In genomic region chr11:86537541-86538222, GRCh38 we compare ENCODE assay signal across 11 cellular contexts.
DNase-seq lines count a peak whose midpoint lies in the region; ATAC-seq and TF ChIP-seq lines count a peak whose summit lies in the region.
"Had no signal": no experiment of that assay in that cellular context is flagged by ENCODE, and none has a peak within 500 bp of the region (broad histone marks: within the 10 kb centered on the region; RNA-seq: fewer than 3 reads in every experiment).

No MANE protein-coding gene starts in this region.

- H3K9ac ChIP-seq in mesendoderm (ENCODE audit: low read length), result no peak overlapping the region

- H2BK5ac ChIP-seq in mesendoderm (ENCODE audit: low read length), result no peak overlapping the region

- H3K36me3 ChIP-seq in mesendoderm (ENCODE audit: control insufficient read depth, insufficient read depth, low read length), result no peaks in the 10 kb centered on the region

- no peaks in the 10 kb centered on the region for H3K79me1 ChIP-seq in mesendoderm (ENCODE audit: low read length)

- no peaks in the 10 kb centered on the region for H3K79me2 ChIP-seq in mesendoderm (ENCODE audit: control insufficient read depth, insufficient read depth, low read length)

- no peaks in the 10 kb centered on the region for H3K27me3 ChIP-seq in mesendoderm (ENCODE audit: insufficient read depth, low read length, poor library complexity)

- H3K4me1 ChIP-seq in mesendoderm (ENCODE audit: control insufficient read depth, low read depth, low read length), result no peaks in the 10 kb centered on the region

- H4K8ac ChIP-seq in mesendoderm (ENCODE audit: low read depth, low read length), result no peak overlapping the region

- H2AK5ac ChIP-seq in mesendoderm (ENCODE audit: low read length), result no peak overlapping the region

- no peak overlapping the region for H3K27ac ChIP-seq in mesendoderm (ENCODE audit: low read depth, low read length)

- H3K4me3 ChIP-seq in cardiac fibroblast (replicated peaks in 1 of 2; ENCODE audit: low read depth in 2 of 2, low read length in 2 of 2) (no peak overlapping the region), mesendoderm (ENCODE audit: low read length) (no peak overlapping the region)

- TF ChIP-seq CTCF in cardiac fibroblast (IDR thresholded peaks at IDR 0.05; ENCODE audit: low read depth, low read length), result no peak
- no peak for TF ChIP-seq CTCF in GM10266 (IDR thresholded peaks at IDR 0.05; ENCODE audit: control insufficient read depth, insufficient read depth, low read depth, missing control alignments)

- H2BK15ac ChIP-seq in mesendoderm (replicated peaks; ENCODE audit: low read depth), result no peak overlapping the region

- no peak overlapping the region for H4K5ac ChIP-seq in mesendoderm (ENCODE audit: low read length)

- H3K56ac ChIP-seq in mesendoderm (ENCODE audit: low read length), result no peak overlapping the region

- H3K4ac ChIP-seq in mesendoderm (ENCODE audit: low read depth, low read length), result no peak overlapping the region

- DNase-seq in ELF-1 (ENCODE audit: low read depth, low spot score) (peak; percentile 47), MV-4-11 (lab: John Stamatoyannopoulos, UW) (peak; percentile 2), cardiac fibroblast (ENCODE audit: low read depth in 2 of 2) (peak; percentile 47 to 50), mesendoderm (peak; percentile 51), GM10266 (ENCODE audit: extremely low spot score) (no peak), amniotic stem cell (lab: John Stamatoyannopoulos, UW) (no peak)
- DNase-seq: activated CD4-positive, alpha-beta T cell treated with anti-CD3 and anti-CD28 coated beads for 1 hour; activated T-cell treated with anti-CD3 and anti-CD28 coated beads, Interleukin-2, amount 50 U/mL, for 24 hours; CD8-positive, alpha-beta T cell; NCI-H1436 treated with DMSO at 0.1 percent for 48 hours had no signal

- no peak overlapping the region for H3K23ac ChIP-seq in mesendoderm (ENCODE audit: low read length)

- no peak overlapping the region for H3K4me2 ChIP-seq in mesendoderm (ENCODE audit: low read length)

- no peak overlapping the region for H3K18ac ChIP-seq in mesendoderm (ENCODE audit: low read length)

- ATAC-seq in GM21367 (IDR thresholded peaks at IDR 0.05; ENCODE audit: unreplicated experiment), result no peak
- ATAC-seq: CD8-positive, alpha-beta T cell had no signal

- H2BK120ac ChIP-seq in mesendoderm (ENCODE audit: low read depth, low read length), result no peak overlapping the region

Comparison
In these comparisons a context has a peak if more than half of its experiments do, and no peak if none do; other contexts are left out.
1. DNase-seq: peak in ELF-1 (single experiment), MV-4-11 (single experiment), cardiac fibroblast (2 of 2) and mesendoderm (single experiment); none in GM10266 (single experiment) and amniotic stem cell (single experiment).